7 cellular contexts compared by ENCODE assay signal in genomic region chr22:43343262-43343988, GRCh38. TPM values are rescaled to one million over a fixed set of nuclear protein-coding genes. Genes with fewer than 3 reads are reported as not detected.
A peak's percentile ranks its signal among the peaks of the same experiment; 100 is the strongest.
DNase-seq lines count a peak whose midpoint lies in the region; ATAC-seq, FAIRE-seq and TF ChIP-seq lines count a peak whose summit lies in the region.

TSS of gene SCUBE1 (minus strand) at chr22:43343372. CDS start at chr22:43343261, 111 bp downstream.

- ATAC-seq in HCT116, result peak; percentile 84
- peak; percentile 88 for ATAC-seq in left ventricle myocardium superior
- no peak for ATAC-seq in HG03139 (IDR thresholded peaks at IDR 0.05; ENCODE audit: unreplicated experiment)
- ATAC-seq in GM19455 (IDR thresholded peaks at IDR 0.05; ENCODE audit: unreplicated experiment), result no peak

- TF ChIP-seq RAD21 in HCT116 (IDR thresholded peaks at IDR 0.05; ENCODE audit: low read depth), result no peak

- CTCF ChIA-PET in HCT116 (lab: Charles Lee), result interaction anchor here (1.0 to 5.6 kb wide), 3 partner anchors 70 to 540 kb away, joined by 3 to 66 read pairs (median 11); no protein-coding TSS in a partner anchor

- 2 to 7% (median 4%) methylated on average over 52 to 87 of the region's 87 CpGs for WGBS in small intestine, 3 donors

- peak within 1 kb of the TSS; percentile 41 for H3K4me2 ChIP-seq in HCT116 (ENCODE audit: low read length)

- H3K4me1 ChIP-seq in HCT116 (ENCODE audit: control insufficient read depth in 1 of 2, insufficient read depth in 2 of 2, low read length in 2 of 2), result peaks cover 0 to 15% of the 10 kb centered on the region in 2 experiments; a peak in 3 of 4 replicates
- peaks cover 3% of the 10 kb centered on the region for H3K4me1 ChIP-seq in NT2/D1 (ENCODE audit: insufficient read depth, insufficient read length)
- no peaks in the 10 kb centered on the region for H3K4me1 ChIP-seq in small intestine (ENCODE audit: control insufficient read depth in 2 of 2, insufficient read depth in 1 of 2, low read depth in 1 of 2, low read length in 1 of 2)

- H3K9me3 ChIP-seq in HCT116 (ENCODE audit: control insufficient read depth in 1 of 2, insufficient read depth in 1 of 2, low read depth in 1 of 2, low read length in 2 of 2), result no peaks in the 10 kb centered on the region
- no peaks in the 10 kb centered on the region; the same call in 1 of the 2 replicates for H3K9me3 ChIP-seq in NT2/D1 (ENCODE audit: insufficient read depth, low read length)
- no peaks in the 10 kb centered on the region for H3K9me3 ChIP-seq in small intestine (ENCODE audit: control insufficient read depth, low read depth)

- FAIRE-seq in small intestine (lab: Jason Lieb, UNC), result no peak

- no peak within 1 kb of the TSS for H2AFZ ChIP-seq in HCT116 (ENCODE audit: low read depth, low read length, poor library complexity, severe bottlenecking)

- RAD21 ChIA-PET in HCT116 (lab: Charles Lee; ENCODE audit: low non-redundant PET in 1 of 2, low total read pairs in 2 of 2, uncharacterized antibody in 2 of 2, unreplicated experiment in 2 of 2), result no interaction called here

- POLR2A ChIA-PET in HCT116 (lab: Charles Lee), result interaction anchor here (0.6 kb wide), 1 partner anchor 270 kb away, joined by 3 read pairs; no protein-coding TSS in a partner anchor

- H3K36me3 ChIP-seq in HCT116 (ENCODE audit: control insufficient read depth in 1 of 2, insufficient read depth in 2 of 2, low read length in 2 of 2), result no peaks in the 10 kb centered on the region
- H3K36me3 ChIP-seq in NT2/D1 (ENCODE audit: insufficient read depth, insufficient read length, low read length), result no peaks in the 10 kb centered on the region
- H3K36me3 ChIP-seq in small intestine (ENCODE audit: control insufficient read depth in 2 of 2, insufficient read depth in 2 of 2, low read length in 2 of 2), result no peaks in the 10 kb centered on the region

- H3K9ac ChIP-seq in HCT116 (ENCODE audit: low read length), result no peak within 1 kb of the TSS
- peak within 1 kb of the TSS; percentile 56 for H3K9ac ChIP-seq in NT2/D1 (ENCODE audit: insufficient read length, low read depth)

- intact Hi-C loops in HCT116 (cut with micrococcal nuclease) (no loop called here), left ventricle myocardium superior (cut with micrococcal nuclease) (loop anchor here (10.0 kb wide), 1 partner anchor 69 kb away; no protein-coding TSS in a partner anchor)

- H3K27me3 ChIP-seq in HCT116 (ENCODE audit: insufficient read depth, low read length) (0 out of 2 replicates have a peak, but pooled peaks cover 2% of the 10 kb centered on the region), NT2/D1 (ENCODE audit: insufficient read depth, insufficient read length) (peaks cover 57% of the 10 kb centered on the region), small intestine (ENCODE audit: control insufficient read depth in 2 of 2, insufficient read depth in 2 of 2, low read length in 2 of 2) (peaks cover 8 to 12% of the 10 kb centered on the region in 2 donors)

- no peak for TF ChIP-seq CTCF in HCT116 (IDR thresholded peaks at IDR 0.05 in 2 of 3, conservative IDR thresholded peaks at IDR 0.05 in 1 of 3; ENCODE audit: borderline replicate concordance in 1 of 3, insufficient read depth in 1 of 3, low read depth in 2 of 3, low read length in 2 of 3)

- H3K27ac ChIP-seq in HCT116 (ENCODE audit: low read depth, low read length) (no peak within 1 kb of the TSS), small intestine (ENCODE audit: low read depth in 1 of 2, low read length in 1 of 2) (no peak within 1 kb of the TSS)

- no TSS peak for BruUV-seq in HCT116 (replicated peaks; lab: Mats Ljungman, UMichigan)

- no peaks in the 10 kb centered on the region for H3K9me2 ChIP-seq in HCT116 (ENCODE audit: insufficient read depth)

- DNase-seq in HCT116 (ENCODE audit: low read depth, low spot score) (no peak), NT2/D1 (ENCODE audit: low read depth, low spot score) (peak; percentile 52), left ventricle myocardium superior (peak; percentile 77), small intestine (peak; percentile 40)
- DNase-seq in activated gamma-delta T cell treated with anti-CD3 and anti-CD28 coated beads, Interleukin-2, amount 50 U/mL, for 16 hours (ENCODE audit: low read depth), result peak; percentile 9

- no peak within 1 kb of the TSS; a peak in 1 of 4 replicates for H3K4me3 ChIP-seq in HCT116 (replicated peaks in 1 of 2; ENCODE audit: low read depth in 1 of 2, low read length in 2 of 2)
- peak within 1 kb of the TSS; percentile 40 for H3K4me3 ChIP-seq in NT2/D1 (ENCODE audit: insufficient read length, low read depth)
- peak within 1 kb of the TSS in 1 of 2 donors; percentile 57 for H3K4me3 ChIP-seq in small intestine (ENCODE audit: low read depth in 1 of 2, low read length in 2 of 2)

- H4K20me1 ChIP-seq in HCT116 (ENCODE audit: insufficient read depth), result no peaks in the 10 kb centered on the region

- TF ChIP-seq POLR2A in HCT116 (IDR thresholded peaks at IDR 0.05; ENCODE audit: borderline replicate concordance, extremely low read depth, insufficient read depth, insufficient read length), result no peak

- H3K79me2 ChIP-seq in HCT116 (ENCODE audit: insufficient read depth, low read length), result no peaks in the 10 kb centered on the region

TF ChIP-seq in HCT116, 20 proteins besides CTCF, POLR2A, EP300 and RAD21:
- TF ChIP-seq ELF1 (IDR thresholded peaks at IDR 0.05; ENCODE audit: borderline replicate concordance, low read depth) (no peak), EZH2 (IDR thresholded peaks at IDR 0.05) (no peak), ATF3 (IDR thresholded peaks at IDR 0.05) (no peak), CEBPB (IDR thresholded peaks at IDR 0.05; ENCODE audit: low read depth) (no peak), JUND (IDR thresholded peaks at IDR 0.05) (no peak)
TF ChIP-seq in HCT116: peak in this region for 0.

RNA-seq across cellular contexts. Expression of gene SCUBE1, which starts in this region (rescaled TPM):
- total RNA-seq in HCT116 (2021; ENCODE audit: unreplicated experiment) (3.9 TPM), left ventricle myocardium superior (0.64 TPM)
- 1.9 and 3.1 TPM in 2 replicates for polyA plus RNA-seq in HCT116 (2012)
- polyA plus RNA-seq in small intestine, result 1 to 10 TPM in 1 of 3 donors, under 1 TPM in 2; 0.45 to 5.4 (median 0.54) TPM

Comparison
In these comparisons a context has a peak if more than half of its experiments do, and no peak if none do; other contexts are left out.
1. Peak in DNase-seq and ATAC-seq in left ventricle myocardium superior; RNA of the gene not detected or under 1 TPM.